Comparison of ENCODE assay signal across 27 cellular contexts in genomic region chr1:193960040-193960439, GRCh38.
"Had no signal": no experiment of that assay in that cellular context is flagged by ENCODE, and none has a peak within 500 bp of the region (broad histone marks: within the 10 kb centered on the region; RNA-seq: fewer than 3 reads in every experiment).

No MANE protein-coding gene starts in this region.

- H3K27me3 ChIP-seq: ascending aorta, body of pancreas, SJSA1 had no signal

- H3K4me1 Mint-ChIP-seq: activated CD4-positive, alpha-beta T cell treated with anti-CD3 and anti-CD28 coated beads, Interleukin-2, amount 10 ng/mL, durations not matched to agents 24 days and 14 days; activated naive CD8-positive, alpha-beta T cell treated with anti-CD3 and anti-CD28 coated beads, Interleukin-2, amount 50 U/mL, for 24 hours; IgD-negative memory B cell had no signal

- H3K36me3 ChIP-seq: ascending aorta, SJSA1 had no signal

- H3K27ac ChIP-seq: ascending aorta, body of pancreas, SJSA1 had no signal

- H3K4me3 ChIP-seq: ascending aorta, body of pancreas, SJSA1 had no signal

- H3K4me1 ChIP-seq: ascending aorta, body of pancreas, SJSA1 had no signal

- DNase-seq: activated CD4-positive, alpha-beta memory T cell treated with anti-CD3 and anti-CD28 coated beads for 36 hours; activated CD4-positive, alpha-beta T cell treated with anti-CD3 and anti-CD28 coated beads, Interleukin-2, amount 10 ng/mL, durations not matched to agents 24 days and 14 days; activated CD8-positive, alpha-beta memory T cell treated with anti-CD3 and anti-CD28 coated beads for 24 hours; activated effector memory CD4-positive, alpha-beta T cell treated with anti-CD3 and anti-CD28 coated beads, Interleukin-2, amount 50 U/mL, for 16 hours; activated naive CD4-positive, alpha-beta T cell treated with Interleukin-2 at 50 U/mL for 16 hours; activated naive CD8-positive, alpha-beta T cell treated with anti-CD3 and anti-CD28 coated beads, Interleukin-2, amount 50 U/mL, for 24 hours; activated T-cell treated with anti-CD3 and anti-CD28 coated beads, Interleukin-2, amount 50 U/mL, for 4 hours; amniotic stem cell; body of pancreas; KG1; NCI-H1048; NCI-H146; NCI-H187 treated with DMSO at 0.1 percent for 48 hours; NCI-H2171; NCI-H2227 treated with DMSO at 0.1 percent for 48 hours; NCI-H526; NCI-H82; OCI-M1; RPMI8226; SHP77 had no signal

- H3K4me3 Mint-ChIP-seq: activated CD4-positive, alpha-beta memory T cell treated with anti-CD3 and anti-CD28 coated beads for 36 hours; activated CD4-positive, alpha-beta T cell treated with anti-CD3 and anti-CD28 coated beads, Interleukin-2, amount 10 ng/mL, durations not matched to agents 24 days and 14 days; activated naive CD8-positive, alpha-beta T cell treated with anti-CD3 and anti-CD28 coated beads, Interleukin-2, amount 50 U/mL, for 24 hours; activated T-cell treated with anti-CD3 and anti-CD28 coated beads, Interleukin-2, amount 50 U/mL, for 4 hours; IgD-negative memory B cell; T-helper 1 cell treated with Interleukin-12 subunit alpha and Interleukin-12 subunit beta and Interleukin-4 antibody, amounts not matched to agents 30 μg/mL and 1 μg/mL, for 36 hours had no signal

- H3K36me3 Mint-ChIP-seq: activated CD4-positive, alpha-beta memory T cell treated with anti-CD3 and anti-CD28 coated beads for 36 hours; activated naive CD4-positive, alpha-beta T cell treated with anti-CD3 and anti-CD28 coated beads, Interleukin-2, amount 50 U/mL, for 72 hours; IgD-negative memory B cell had no signal

- H3K9me3 ChIP-seq: ascending aorta, body of pancreas had no signal

- H3K9me3 Mint-ChIP-seq: activated CD4-positive, alpha-beta memory T cell treated with anti-CD3 and anti-CD28 coated beads for 36 hours; activated naive CD4-positive, alpha-beta T cell treated with anti-CD3 and anti-CD28 coated beads, Interleukin-2, amount 50 U/mL, for 72 hours; activated naive CD8-positive, alpha-beta T cell treated with anti-CD3 and anti-CD28 coated beads, Interleukin-2, amount 50 U/mL, for 24 hours; T-helper 1 cell treated with Interleukin-12 subunit alpha and Interleukin-12 subunit beta and Interleukin-4 antibody, amounts not matched to agents 30 μg/mL and 1 μg/mL, for 36 hours had no signal

- H3K27ac Mint-ChIP-seq: activated CD4-positive, alpha-beta memory T cell treated with anti-CD3 and anti-CD28 coated beads for 36 hours; activated CD4-positive, alpha-beta T cell treated with anti-CD3 and anti-CD28 coated beads, Interleukin-2, amount 10 ng/mL, durations not matched to agents 24 days and 14 days; activated naive CD4-positive, alpha-beta T cell treated with anti-CD3 and anti-CD28 coated beads, Interleukin-2, amount 50 U/mL, for 72 hours; activated naive CD8-positive, alpha-beta T cell treated with anti-CD3 and anti-CD28 coated beads, Interleukin-2, amount 50 U/mL, for 24 hours; IgD-negative memory B cell; T-helper 1 cell treated with Interleukin-12 subunit alpha and Interleukin-12 subunit beta and Interleukin-4 antibody, amounts not matched to agents 30 μg/mL and 1 μg/mL, for 36 hours had no signal

- ATAC-seq: activated CD4-positive, CD25-positive, alpha-beta regulatory T cell treated with anti-CD3 and anti-CD28 coated beads, Interleukin-2, amount 50 U/mL, for 24 hours; activated naive CD4-positive, alpha-beta T cell treated with anti-CD3 and anti-CD28 coated beads, Interleukin-2, amount 50 U/mL, for 72 hours; activated naive CD8-positive, alpha-beta T cell treated with anti-CD3 and anti-CD28 coated beads, Interleukin-2, amount 50 U/mL, for 24 hours; activated T-cell treated with anti-CD3 and anti-CD28 coated beads, Interleukin-2, amount 50 U/mL, for 4 hours; body of pancreas; Panc1 had no signal

- H3K27me3 Mint-ChIP-seq: activated CD4-positive, alpha-beta memory T cell treated with anti-CD3 and anti-CD28 coated beads for 36 hours; activated CD4-positive, alpha-beta T cell treated with anti-CD3 and anti-CD28 coated beads, Interleukin-2, amount 10 ng/mL, durations not matched to agents 24 days and 14 days; activated naive CD8-positive, alpha-beta T cell treated with anti-CD3 and anti-CD28 coated beads, Interleukin-2, amount 50 U/mL, for 24 hours had no signal
